Comparison of ENCODE assay signal across 18 cellular contexts in the genomic region with DNA sequence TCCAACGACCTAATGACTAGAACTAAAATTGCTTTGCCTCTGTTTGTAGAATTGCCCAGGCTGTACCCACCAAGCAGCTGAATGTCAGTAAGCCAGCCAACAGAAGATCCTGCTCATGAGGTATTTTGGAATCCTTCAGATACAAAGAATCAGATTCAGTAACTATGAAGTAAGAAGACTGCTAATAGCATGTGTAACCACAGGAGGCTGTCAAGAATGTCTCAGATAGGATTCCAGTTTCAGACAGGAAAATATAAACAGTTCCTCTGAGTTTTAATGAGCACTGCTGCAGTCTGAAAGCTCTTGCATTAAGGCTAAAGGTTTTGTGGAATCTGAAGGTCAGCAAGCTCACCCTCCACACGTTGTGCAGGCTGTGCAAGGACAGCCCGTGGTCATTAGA.
DNase-seq lines count a peak whose midpoint lies in the region; ATAC-seq and TF ChIP-seq lines count a peak whose summit lies in the region.
"Had no signal": no experiment of that assay in that cellular context is flagged by ENCODE, and none has a peak within 500 bp of the region (broad histone marks: within the 10 kb centered on the region; RNA-seq: fewer than 3 reads in every experiment).

No MANE protein-coding gene starts in this region.

- H3K27me3 Mint-ChIP-seq in CD4-positive, alpha-beta T cell, result no peaks in the 10 kb centered on the region
- H3K27me3 Mint-ChIP-seq: dendritic cell treated with granulocyte-macrophage colony-stimulating factor and Interleukin-4, amounts not matched to agents 40 ng/mL and 50 ng/mL, for 4 days had no signal

- no peak overlapping the region for H3K4me3 Mint-ChIP-seq in CD4-positive, alpha-beta T cell
- H3K4me3 Mint-ChIP-seq: activated T-helper 1 cell treated with anti-CD3 and anti-CD28 coated beads, Interleukin-12 subunit alpha, Interleukin-12 subunit beta, Interleukin-2, Interleukin-4 antibody, amounts not matched to agents 30 ng/mL and 10 ng/mL and 1 ng/mL, durations not matched to agents 14 hours and 24 hours and 36 hours; dendritic cell treated with granulocyte-macrophage colony-stimulating factor and Interleukin-4, amounts not matched to agents 40 ng/mL and 50 ng/mL, for 4 days had no signal

- no peaks in the 10 kb centered on the region for H3K9me3 ChIP-seq in CD4-positive, alpha-beta T cell (ENCODE audit: control insufficient read depth, low read length)
- H3K9me3 ChIP-seq: BE2C, left ventricle myocardium inferior had no signal

- H3K4me1 Mint-ChIP-seq in CD4-positive, alpha-beta T cell (ENCODE audit: low read depth), result no peaks in the 10 kb centered on the region

- CTCF ChIA-PET in CD4-positive, alpha-beta T cell (lab: Charles Lee), result no interaction called here

- DNase-seq in Daoy (ENCODE audit: low read depth) (peak; percentile 37), RPMI7951 (ENCODE audit: low read depth) (peak; percentile 67), fibroblast of gingiva (ENCODE audit: low read depth) (peak; percentile 59), non-pigmented ciliary epithelial cell (ENCODE audit: low read depth) (peak; percentile 34), SK-N-DZ (ENCODE audit: low spot score) (no peak), HT-29 (ENCODE audit: low spot score) (no peak)
- DNase-seq in CD4-positive, alpha-beta T cell, result no peak
- DNase-seq: amniotic stem cell, BE2C, left ventricle myocardium inferior, NCI-H2029, NCI-H526, PC-9, posterior cingulate gyrus had no signal

- H3K27ac Mint-ChIP-seq in CD4-positive, alpha-beta T cell, result no peak overlapping the region
- H3K27ac Mint-ChIP-seq: activated T-helper 1 cell treated with anti-CD3 and anti-CD28 coated beads, Interleukin-12 subunit alpha, Interleukin-12 subunit beta, Interleukin-2, Interleukin-4 antibody, amounts not matched to agents 30 ng/mL and 10 ng/mL and 1 ng/mL, durations not matched to agents 14 hours and 24 hours and 36 hours; dendritic cell treated with granulocyte-macrophage colony-stimulating factor and Interleukin-4, amounts not matched to agents 40 ng/mL and 50 ng/mL, for 4 days had no signal

- H3K27me3 ChIP-seq in CD4-positive, alpha-beta T cell (ENCODE audit: control insufficient read depth, insufficient read depth, low read length), result no peaks in the 10 kb centered on the region
- H3K27me3 ChIP-seq: BE2C had no signal

- intact Hi-C loops in CD4-positive, alpha-beta T cell (cut with DNase I, micrococcal nuclease), result no loop called here

- H3K9me3 Mint-ChIP-seq in CD4-positive, alpha-beta T cell, result no peaks in the 10 kb centered on the region
- H3K9me3 Mint-ChIP-seq: activated T-helper 1 cell treated with anti-CD3 and anti-CD28 coated beads, Interleukin-12 subunit alpha, Interleukin-12 subunit beta, Interleukin-2, Interleukin-4 antibody, amounts not matched to agents 30 ng/mL and 10 ng/mL and 1 ng/mL, durations not matched to agents 14 hours and 24 hours and 36 hours; dendritic cell treated with granulocyte-macrophage colony-stimulating factor and Interleukin-4, amounts not matched to agents 40 ng/mL and 50 ng/mL, for 4 days had no signal

- POLR2A ChIA-PET in CD4-positive, alpha-beta T cell (lab: Charles Lee), result no interaction called here

- no peak for TF ChIP-seq CTCF in CD4-positive, alpha-beta T cell (IDR thresholded peaks at IDR 0.05)

- no peak overlapping the region for H3K27ac ChIP-seq in CD4-positive, alpha-beta T cell (ENCODE audit: low read depth, low read length)
- H3K27ac ChIP-seq: left ventricle myocardium inferior, PC-9 had no signal

- no peaks in the 10 kb centered on the region for H3K36me3 Mint-ChIP-seq in CD4-positive, alpha-beta T cell (ENCODE audit: low read depth)

- ATAC-seq in HG03432 (IDR thresholded peaks at IDR 0.05; ENCODE audit: unreplicated experiment), result no peak
- ATAC-seq in CD4-positive, alpha-beta T cell (ENCODE audit: poor library complexity), result no peak
- ATAC-seq: esophagus mucosa had no signal

Comparison
In these comparisons a context has a peak if more than half of its experiments do, and no peak if none do; other contexts are left out.
1. DNase-seq: peak in Daoy (single experiment), RPMI7951 (single experiment), fibroblast of gingiva (single experiment) and non-pigmented ciliary epithelial cell (single experiment); none in SK-N-DZ (single experiment), HT-29 (single experiment) and CD4-positive, alpha-beta T cell (0 of 10).